Comparison of ENCODE assay signal across 5 cellular contexts in the genomic region with DNA sequence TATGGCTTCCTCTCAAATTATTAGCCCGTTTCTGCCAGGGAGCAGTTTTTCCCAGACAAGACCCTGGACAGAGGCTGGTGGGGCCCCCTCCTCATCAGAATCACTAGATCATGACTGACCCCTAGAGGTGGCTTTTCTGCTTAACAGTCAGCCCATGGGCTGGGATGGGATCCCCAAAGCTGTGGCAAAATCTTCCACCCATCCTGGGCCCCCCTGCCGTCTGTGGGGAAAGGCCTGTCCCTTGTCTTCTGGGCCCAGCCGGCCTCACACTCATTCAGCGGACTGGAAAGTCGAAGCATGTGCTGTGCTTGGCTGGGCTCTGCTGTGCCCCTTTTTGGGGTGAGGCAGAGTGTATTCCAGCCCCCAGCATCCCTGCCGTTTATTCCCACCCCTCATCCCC. TPM values are rescaled to one million over a fixed set of nuclear protein-coding genes. Genes with fewer than 3 reads are reported as not detected.
"Had no signal": no experiment of that assay in that cellular context is flagged by ENCODE, and none has a peak within 500 bp of the region (broad histone marks: within the 10 kb centered on the region; RNA-seq: fewer than 3 reads in every experiment).

No MANE protein-coding gene starts in this region.

RNA-seq across cellular contexts. Expression of a gene that starts 27.9 kb away (rescaled TPM):
- total RNA-seq: foreskin keratinocyte, neural crest cell, progenitor cell of endocrine pancreas, right atrium auricular region had no signal
- polyA plus RNA-seq: foreskin keratinocyte; naive thymus-derived CD4-positive, alpha-beta T cell had no signal
